ENCODE assay signal across 12 cellular contexts in the genomic region with DNA sequence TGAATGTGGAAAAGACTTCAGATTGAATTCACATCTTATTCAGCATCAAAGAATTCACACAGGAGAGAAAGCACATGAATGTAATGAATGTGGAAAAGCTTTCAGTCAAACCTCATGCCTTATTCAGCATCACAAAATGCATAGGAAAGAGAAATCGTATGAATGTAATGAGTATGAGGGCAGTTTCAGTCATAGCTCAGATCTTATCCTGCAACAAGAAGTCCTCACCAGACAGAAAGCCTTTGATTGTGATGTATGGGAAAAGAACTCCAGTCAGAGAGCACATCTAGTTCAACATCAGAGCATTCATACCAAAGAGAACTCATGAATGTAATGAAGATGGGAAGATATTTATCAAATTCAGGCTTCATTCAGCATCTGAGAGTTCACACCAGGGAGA. TPM values are rescaled to one million over a fixed set of nuclear protein-coding genes. Genes with fewer than 3 reads are reported as not detected.
DNase-seq lines count a peak whose midpoint lies in the region; ATAC-seq and TF ChIP-seq lines count a peak whose summit lies in the region.
"Had no signal": no experiment of that assay in that cellular context is flagged by ENCODE, and none has a peak within 500 bp of the region (broad histone marks: within the 10 kb centered on the region; RNA-seq: fewer than 3 reads in every experiment).

No MANE protein-coding gene starts in this region.

- H3K4me3 ChIP-seq in cardiac muscle cell, result no peak overlapping the region
- no peak overlapping the region for H3K4me3 ChIP-seq in right cardiac atrium (ENCODE audit: low read length)
- H3K4me3 ChIP-seq: A549, GM23248 had no signal

- H3K27me3 ChIP-seq in cardiac muscle cell, result no peaks in the 10 kb centered on the region
- no peaks in the 10 kb centered on the region for H3K27me3 ChIP-seq in right cardiac atrium (ENCODE audit: control insufficient read depth, insufficient read depth)

- peaks cover 6% of the 10 kb centered on the region for H3K36me3 Mint-ChIP-seq in T-helper 17 cell (ENCODE audit: low read depth)
- peaks cover 21% of the 10 kb centered on the region for H3K36me3 Mint-ChIP-seq in central memory CD8-positive, alpha-beta T cell (ENCODE audit: insufficient read depth)

- H3K4me1 ChIP-seq in cardiac muscle cell (ENCODE audit: low read depth) (no peaks in the 10 kb centered on the region), right cardiac atrium (ENCODE audit: control insufficient read depth, insufficient read depth, low read length) (peaks cover 2% of the 10 kb centered on the region)
- H3K4me1 ChIP-seq: A549 had no signal

- peaks cover 6% of the 10 kb centered on the region for H3K4me1 Mint-ChIP-seq in T-helper 17 cell
- peaks cover 4% of the 10 kb centered on the region for H3K4me1 Mint-ChIP-seq in central memory CD8-positive, alpha-beta T cell

- H3K9me3 Mint-ChIP-seq in central memory CD8-positive, alpha-beta T cell, result no peaks in the 10 kb centered on the region

- intact Hi-C loops in right cardiac atrium (cut with DNase I), result no loop called here

- no peak for TF ChIP-seq CTCF in cardiac muscle cell (IDR thresholded peaks at IDR 0.05; ENCODE audit: low read depth, low read length)

- H3K36me3 ChIP-seq in cardiac muscle cell, result peaks cover 38% of the 10 kb centered on the region

- DNase-seq in cardiac muscle cell (ENCODE audit: low read depth in 1 of 2, low spot score in 1 of 2) (no peak), right cardiac atrium (no peak), T-helper 17 cell (no peak)
- DNase-seq in central memory CD8-positive, alpha-beta T cell (ENCODE audit: low spot score in 2 of 2), result no peak
- DNase-seq: DMS53, GF-D8, GM23248, IMR-90 had no signal

- H3K27ac ChIP-seq in cardiac muscle cell (peak overlapping the region; percentile 6), right cardiac atrium (ENCODE audit: low read length) (no peak overlapping the region)
- H3K27ac ChIP-seq: A549, GM23248 had no signal

- no peaks in the 10 kb centered on the region for H3K9me3 ChIP-seq in cardiac muscle cell (ENCODE audit: low read depth)
- H3K9me3 ChIP-seq in right cardiac atrium (ENCODE audit: control insufficient read depth, low read length), result no peaks in the 10 kb centered on the region
- H3K9me3 ChIP-seq in T-helper 17 cell (ENCODE audit: control insufficient read depth, low read length, poor library complexity, severe bottlenecking), result no peaks in the 10 kb centered on the region
- H3K9me3 ChIP-seq: A549 had no signal

- no peak for ATAC-seq in right cardiac atrium
- ATAC-seq in T-helper 17 cell, result no peak
- ATAC-seq in central memory CD8-positive, alpha-beta T cell (replicated peaks; ENCODE audit: extremely low read depth, poor library complexity, severe bottlenecking), result no peak
- ATAC-seq in GM19395 (IDR thresholded peaks at IDR 0.05; ENCODE audit: unreplicated experiment), result no peak
- ATAC-seq in HG02981 (IDR thresholded peaks at IDR 0.05; ENCODE audit: unreplicated experiment), result no peak
- ATAC-seq: A549, HCT116 had no signal

- no peaks in the 10 kb centered on the region for H3K27me3 Mint-ChIP-seq in T-helper 17 cell
- no peaks in the 10 kb centered on the region for H3K27me3 Mint-ChIP-seq in central memory CD8-positive, alpha-beta T cell

- peak overlapping the region; percentile 14 for H3K27ac Mint-ChIP-seq in T-helper 17 cell
- peak overlapping the region; percentile 26 for H3K27ac Mint-ChIP-seq in central memory CD8-positive, alpha-beta T cell (ENCODE audit: low read depth)

- 83% methylated on average over 1 of the region's 1 CpG for WGBS in right cardiac atrium

- no peak overlapping the region for H3K4me3 Mint-ChIP-seq in T-helper 17 cell
- H3K4me3 Mint-ChIP-seq in central memory CD8-positive, alpha-beta T cell, result no peak overlapping the region

RNA-seq across cellular contexts. Expression of gene ZNF655, which starts 14.8 kb away (rescaled TPM):
- total RNA-seq in cardiac muscle cell (118 and 120 TPM in 2 replicates), right cardiac atrium (10 to 100 TPM; 37.8 to 45.5 (median 39.8) TPM), T-helper 17 cell (100 to 1,000 TPM; 134 to 135 TPM)
- polyA plus RNA-seq in cardiac muscle cell (45.9 and 48.3 TPM in 2 replicates), right cardiac atrium (31.5 TPM)

RNA-seq across cellular contexts. Expression of gene FAM200A, which starts 21.3 kb away (rescaled TPM):
- 6.1 and 8.0 TPM in 2 replicates for total RNA-seq in cardiac muscle cell
- polyA plus RNA-seq in cardiac muscle cell, result 11.1 and 11.9 TPM in 2 replicates
- 1 to 10 TPM; 4.7 to 6.1 (median 5.5) TPM for total RNA-seq in right cardiac atrium
- 6.7 TPM for polyA plus RNA-seq in right cardiac atrium
- total RNA-seq in T-helper 17 cell, result 1 to 10 TPM; 2.3 to 2.5 TPM

RNA-seq across cellular contexts. Expression of gene TMEM225B, which starts 24.8 kb away (rescaled TPM):
- total RNA-seq in cardiac muscle cell (0.81 and 2.3 TPM in 2 replicates), right cardiac atrium (under 1 TPM; 0.21 to 0.40 (median 0.37) TPM), T-helper 17 cell (1 to 10 TPM in 1 of 2 donors, under 1 TPM in 1; 0.96 to 1.4 TPM)
- polyA plus RNA-seq in cardiac muscle cell (0.17 and 6.3 TPM in 2 replicates), right cardiac atrium (0.41 TPM)
- total RNA-seq: GM23248 had no signal

RNA-seq across cellular contexts. Expression of gene ZSCAN25, which starts 43.5 kb away (rescaled TPM):
- 14.0 and 22.8 TPM in 2 replicates for total RNA-seq in cardiac muscle cell
- 9.7 and 13.8 TPM in 2 replicates for polyA plus RNA-seq in cardiac muscle cell
- total RNA-seq in right cardiac atrium, result 1 to 10 TPM; 8.1 to 9.6 (median 8.6) TPM
- 3.8 TPM for polyA plus RNA-seq in right cardiac atrium
- total RNA-seq in T-helper 17 cell, result 10 to 100 TPM; 29.8 to 34.4 TPM
